8 cellular contexts compared by ENCODE assay signal in the genomic region with DNA sequence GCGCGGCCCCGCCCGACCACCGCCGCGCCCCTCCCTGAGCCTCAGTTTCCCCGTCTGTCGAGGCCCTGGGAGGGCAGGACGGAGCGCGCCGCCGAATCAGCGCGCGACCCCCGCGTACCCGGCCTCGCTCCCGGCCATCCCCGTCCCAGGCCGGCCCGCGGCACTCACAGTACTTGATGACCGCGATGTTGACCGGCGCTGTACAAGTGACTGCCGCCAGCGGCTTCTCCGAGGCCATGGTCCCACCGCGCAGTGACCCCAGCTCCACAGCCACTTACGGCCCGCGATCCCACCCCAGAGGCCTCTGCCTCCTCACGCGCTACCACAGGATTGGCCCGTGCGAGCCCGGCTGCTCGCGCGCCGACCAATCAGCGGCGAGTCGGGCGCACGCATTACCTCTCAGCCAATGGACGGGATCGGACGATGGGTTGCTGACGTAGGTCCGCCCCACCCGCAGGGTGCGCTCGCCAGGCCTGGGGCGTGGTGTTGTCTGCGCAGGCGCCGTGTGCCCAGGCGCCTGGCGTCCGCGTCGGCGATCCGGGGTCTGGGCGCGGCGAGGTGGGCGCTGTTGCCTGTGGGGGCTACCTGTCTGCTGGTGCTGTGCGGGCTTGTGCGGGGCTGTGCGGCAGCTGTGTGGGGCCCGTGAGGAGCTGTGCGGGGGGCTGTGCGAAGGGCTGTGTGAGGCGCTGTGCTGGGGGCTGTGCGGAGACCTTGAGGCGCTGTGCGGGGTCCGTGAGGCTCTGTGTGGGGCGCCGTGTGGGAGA. TPM values are rescaled to one million over a fixed set of nuclear protein-coding genes. Genes with fewer than 3 reads are reported as not detected.
DNase-seq lines count a peak whose midpoint lies in the region; ATAC-seq and TF ChIP-seq lines count a peak whose summit lies in the region.

A gene with protein sequence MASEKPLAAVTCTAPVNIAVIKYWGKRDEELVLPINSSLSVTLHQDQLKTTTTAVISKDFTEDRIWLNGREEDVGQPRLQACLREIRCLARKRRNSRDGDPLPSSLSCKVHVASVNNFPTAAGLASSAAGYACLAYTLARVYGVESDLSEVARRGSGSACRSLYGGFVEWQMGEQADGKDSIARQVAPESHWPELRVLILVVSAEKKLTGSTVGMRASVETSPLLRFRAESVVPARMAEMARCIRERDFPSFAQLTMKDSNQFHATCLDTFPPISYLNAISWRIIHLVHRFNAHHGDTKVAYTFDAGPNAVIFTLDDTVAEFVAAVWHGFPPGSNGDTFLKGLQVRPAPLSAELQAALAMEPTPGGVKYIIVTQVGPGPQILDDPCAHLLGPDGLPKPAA (minus strand): TSS at position 249 of the 764 bp plus-strand sequence. CDS start 11 bp downstream, at position 238.

- intact Hi-C loops in Right ventricle myocardium superior (cut with DNase I), result no loop called here

- no peak for TF ChIP-seq CTCF in GM12865 (IDR thresholded peaks at IDR 0.05; ENCODE audit: insufficient read depth, low read depth, low read length, missing control alignments)
- no peak for TF ChIP-seq CTCF in parathyroid adenoma (IDR thresholded peaks at IDR 0.05)
- peak in 2 of 5 experiments; percentile 44 to 55 for TF ChIP-seq CTCF in tibial nerve (IDR thresholded peaks at IDR 0.05)

- ATAC-seq in HG02678 (IDR thresholded peaks at IDR 0.05; ENCODE audit: unreplicated experiment) (peak; percentile 97), Right ventricle myocardium superior (ENCODE audit: poor library complexity) (peak; percentile 99)
- peak; percentile 99 for ATAC-seq in activated naive CD8-positive, alpha-beta T cell treated with anti-CD3 and anti-CD28 coated beads, Interleukin-2, amount 50 U/mL, for 24 hours

- TF ChIP-seq POLR2A in tibial nerve (IDR thresholded peaks at IDR 0.05), result peak; percentile 42 to 94

- peak within 1 kb of the TSS; percentile 88 for H3K4me3 Mint-ChIP-seq in activated naive CD8-positive, alpha-beta T cell treated with anti-CD3 and anti-CD28 coated beads, Interleukin-2, amount 50 U/mL, for 24 hours

- TF ChIP-seq EP300 in tibial nerve (IDR thresholded peaks at IDR 0.05), result peak; percentile 84 to 94

- H3K27ac ChIP-seq in parathyroid adenoma, result peak within 1 kb of the TSS; percentile 55
- H3K27ac ChIP-seq in tibial nerve, result peak within 1 kb of the TSS; percentile 75 to 94 (median 91)

- no peaks in the 10 kb centered on the region for H3K9me3 Mint-ChIP-seq in activated naive CD8-positive, alpha-beta T cell treated with anti-CD3 and anti-CD28 coated beads, Interleukin-2, amount 50 U/mL, for 24 hours

- H3K79me2 ChIP-seq in parathyroid adenoma, result no peaks in the 10 kb centered on the region

- peak within 1 kb of the TSS; percentile 92 for H3K27ac Mint-ChIP-seq in activated naive CD8-positive, alpha-beta T cell treated with anti-CD3 and anti-CD28 coated beads, Interleukin-2, amount 50 U/mL, for 24 hours

- WGBS in tibial nerve, 2 donors, result 0% methylated on average over 21 of the region's 88 CpGs

- peak within 1 kb of the TSS; percentile 42 for H3K9ac ChIP-seq in parathyroid adenoma

- H3K4me1 Mint-ChIP-seq in activated naive CD8-positive, alpha-beta T cell treated with anti-CD3 and anti-CD28 coated beads, Interleukin-2, amount 50 U/mL, for 24 hours, result peaks cover 17% of the 10 kb centered on the region

- H3K4me2 ChIP-seq in parathyroid adenoma (ENCODE audit: low read length), result peak within 1 kb of the TSS; percentile 66

- peak within 1 kb of the TSS; percentile 94 for H2AFZ ChIP-seq in parathyroid adenoma

- peak; percentile 99 for DNase-seq in GM12865 (ENCODE audit: low read depth)
- peak; percentile 89 for DNase-seq in NCI-H128 (lab: John Stamatoyannopoulos, UW; ENCODE audit: unreplicated experiment)
- DNase-seq in SW480 (ENCODE audit: low spot score), result peak; percentile 96
- peak; percentile 95 for DNase-seq in activated naive CD8-positive, alpha-beta T cell treated with anti-CD3 and anti-CD28 coated beads, Interleukin-2, amount 50 U/mL, for 24 hours
- DNase-seq in Right ventricle myocardium superior, result peak; percentile 98
- peak; percentile 89 to 93 for DNase-seq in tibial nerve (ENCODE audit: low spot score in 2 of 2)

- H3K27me3 ChIP-seq in parathyroid adenoma (ENCODE audit: control insufficient read depth, insufficient read depth, low read length), result no peaks in the 10 kb centered on the region
- no peaks in the 10 kb centered on the region for H3K27me3 ChIP-seq in tibial nerve

- H3K36me3 ChIP-seq in parathyroid adenoma (ENCODE audit: control insufficient read depth, insufficient read depth, low read length) (no peaks in the 10 kb centered on the region), tibial nerve (peaks cover 0 to 18% (median 0%) of the 10 kb centered on the region in 3 donors)

- H3K4me1 ChIP-seq in parathyroid adenoma (peaks cover 4% of the 10 kb centered on the region), tibial nerve (peaks cover 0 to 27% (median 10%) of the 10 kb centered on the region in 4 donors)

- H3K4me3 ChIP-seq in GM12865 (ENCODE audit: low read depth, low read length) (peak within 1 kb of the TSS; percentile 95), parathyroid adenoma (ENCODE audit: low read depth, low read length) (peak within 1 kb of the TSS; percentile 89), tibial nerve (peak within 1 kb of the TSS; percentile 76 to 88 (median 82))

- no peaks in the 10 kb centered on the region for H3K9me3 ChIP-seq in parathyroid adenoma (ENCODE audit: control insufficient read depth, low read length)
- H3K9me3 ChIP-seq in tibial nerve, result no peaks in the 10 kb centered on the region

- H3K36me3 Mint-ChIP-seq in activated naive CD8-positive, alpha-beta T cell treated with anti-CD3 and anti-CD28 coated beads, Interleukin-2, amount 50 U/mL, for 24 hours (ENCODE audit: low read depth), result peaks cover 2% of the 10 kb centered on the region

- no peaks in the 10 kb centered on the region for H3K27me3 Mint-ChIP-seq in activated naive CD8-positive, alpha-beta T cell treated with anti-CD3 and anti-CD28 coated beads, Interleukin-2, amount 50 U/mL, for 24 hours

RNA-seq across cellular contexts. Expression of the gene that starts here (rescaled TPM):
- total RNA-seq in Right ventricle myocardium superior (21.9 TPM), tibial nerve (10 to 100 TPM; 32.7 to 49.4 (median 39.9) TPM)

Comparison
In these comparisons a context has a peak if more than half of its experiments do, and no peak if none do; other contexts are left out.
1. Peak in every context shown above with its lines: DNase-seq, ATAC-seq, H3K4me3 ChIP-seq and H3K27ac ChIP-seq.